In genomic region chr22:19937616-19938473, GRCh38 we compare ENCODE assay signal across 22 cellular contexts. TPM values are rescaled to one million over a fixed set of nuclear protein-coding genes. Genes with fewer than 3 reads are reported as not detected.
DNase-seq lines count a peak whose midpoint lies in the region; ATAC-seq and TF ChIP-seq lines count a peak whose summit lies in the region.
"Had no signal": no experiment of that assay in that cellular context is flagged by ENCODE, and none has a peak within 500 bp of the region (broad histone marks: within the 10 kb centered on the region; RNA-seq: fewer than 3 reads in every experiment).

No MANE protein-coding gene starts in this region.

- intact Hi-C loops in stomach (cut with DNase I; ENCODE audit: low total_unique reads), result no loop called here

- 43 to 65% (median 48%) methylated on average over 16 of the region's 16 CpGs for WGBS in stomach, 5 donors

- no peak for ATAC-seq in RWPE2 (ENCODE audit: low read depth)
- ATAC-seq in activated CD8-positive, alpha-beta memory T cell treated with anti-CD3 and anti-CD28 coated beads, Interleukin-2, amount 10 ng/mL, durations not matched to agents 7 days and 5 days, result no peak
- ATAC-seq: sciatic nerve; stimulated activated naive CD8-positive, alpha-beta T cell treated with anti-CD3 and anti-CD28 coated beads, Interleukin-15, Interleukin-2, amounts not matched to agents 100 U/mL and 50 U/mL, for 24 hours had no signal

- H3K4me3 ChIP-seq in RWPE2 (ENCODE audit: severe bottlenecking) (no peak overlapping the region), fibroblast of villous mesenchyme (ENCODE audit: low read depth, low read length) (no peak overlapping the region), stomach (no peak overlapping the region)
- H3K4me3 ChIP-seq: tibial nerve had no signal

- no peak overlapping the region for H3K4me3 Mint-ChIP-seq in activated CD8-positive, alpha-beta memory T cell treated with anti-CD3 and anti-CD28 coated beads, Interleukin-2, amount 10 ng/mL, durations not matched to agents 7 days and 5 days

- TF ChIP-seq POLR2A in stomach (IDR thresholded peaks at IDR 0.05), result no peak

- no peaks in the 10 kb centered on the region for H3K27me3 ChIP-seq in RWPE2 (ENCODE audit: insufficient read depth, poor library complexity, severe bottlenecking)
- no peaks in the 10 kb centered on the region for H3K27me3 ChIP-seq in stomach
- H3K27me3 ChIP-seq: BE2C, tibial nerve had no signal

- H3K4me1 ChIP-seq in RWPE2 (ENCODE audit: insufficient read depth, poor library complexity, severe bottlenecking) (peaks cover 4% of the 10 kb centered on the region), stomach (peaks cover 47 to 66% (median 60%) of the 10 kb centered on the region in 4 donors)

- H3K27ac ChIP-seq in RWPE2 (ENCODE audit: poor library complexity, severe bottlenecking) (no peak overlapping the region), stomach (peak overlapping the region; percentile 60 to 98 (median 80))
- H3K27ac ChIP-seq: tibial nerve had no signal

- no peak overlapping the region for H3K27ac Mint-ChIP-seq in activated CD8-positive, alpha-beta memory T cell treated with anti-CD3 and anti-CD28 coated beads, Interleukin-2, amount 10 ng/mL, durations not matched to agents 7 days and 5 days

- peaks cover 6% of the 10 kb centered on the region for H3K9me3 Mint-ChIP-seq in activated CD8-positive, alpha-beta memory T cell treated with anti-CD3 and anti-CD28 coated beads, Interleukin-2, amount 10 ng/mL, durations not matched to agents 7 days and 5 days (ENCODE audit: low read depth)

- peaks cover 10% of the 10 kb centered on the region for H3K4me1 Mint-ChIP-seq in activated CD8-positive, alpha-beta memory T cell treated with anti-CD3 and anti-CD28 coated beads, Interleukin-2, amount 10 ng/mL, durations not matched to agents 7 days and 5 days

- H3K27me3 Mint-ChIP-seq in activated CD8-positive, alpha-beta memory T cell treated with anti-CD3 and anti-CD28 coated beads, Interleukin-2, amount 10 ng/mL, durations not matched to agents 7 days and 5 days, result no peaks in the 10 kb centered on the region
- H3K27me3 Mint-ChIP-seq: naive B cell had no signal

- peaks cover 16% of the 10 kb centered on the region for H3K36me3 Mint-ChIP-seq in activated CD8-positive, alpha-beta memory T cell treated with anti-CD3 and anti-CD28 coated beads, Interleukin-2, amount 10 ng/mL, durations not matched to agents 7 days and 5 days

- DNase-seq in NCI-H748 (lab: John Stamatoyannopoulos, UW; ENCODE audit: unreplicated experiment) (peak; percentile 5), NCI-H748 treated with DMSO at 0.1 percent for 48 hours (lab: John Stamatoyannopoulos, UW) (no peak), RWPE2 (ENCODE audit: low spot score) (peak; percentile 22), fibroblast of villous mesenchyme (ENCODE audit: low read depth) (peak; percentile 75), stomach (peak; percentile 81), cerebellar cortex (ENCODE audit: low spot score) (no peak)
- DNase-seq in stimulated activated naive CD4-positive, alpha-beta T cell treated with Interleukin-2 at 50 U/mL for 16 hours (lab: John Stamatoyannopoulos, UW), result no peak
- no peak for DNase-seq in activated CD8-positive, alpha-beta memory T cell treated with anti-CD3 and anti-CD28 coated beads, Interleukin-2, amount 10 ng/mL, durations not matched to agents 7 days and 5 days
- DNase-seq: 8988T; activated CD4-positive, alpha-beta T cell treated with anti-CD3 and anti-CD28 coated beads, Interleukin-2, amount 50 U/mL, for 1 hour; activated naive CD4-positive, alpha-beta T cell; activated T-cell treated with anti-CD3 and anti-CD28 coated beads for 4 hours; BE2C; foreskin fibroblast; HCEC 1CT; mesenchymal stem cell; naive B cell; NCI-H187 treated with DMSO at 0.1 percent for 48 hours; NCI-H226; stimulated activated naive CD8-positive, alpha-beta T cell treated with anti-CD3 and anti-CD28 coated beads, Interleukin-15, Interleukin-2, amounts not matched to agents 100 U/mL and 50 U/mL, for 24 hours had no signal

- no peak for TF ChIP-seq EP300 in stomach (IDR thresholded peaks at IDR 0.05)

- 0 out of 2 replicates have a peak, but pooled peaks cover 4% of the 10 kb centered on the region for H3K36me3 ChIP-seq in RWPE2 (ENCODE audit: low read depth)
- H3K36me3 ChIP-seq in stomach, result peaks cover 0 to 14% (median 0%) of the 10 kb centered on the region in 4 donors
- H3K36me3 ChIP-seq: BE2C had no signal

- CTCF ChIA-PET in activated CD8-positive, alpha-beta memory T cell treated with anti-CD3 and anti-CD28 coated beads, Interleukin-2, amount 10 ng/mL, durations not matched to agents 7 days and 5 days (lab: Charles Lee), result no interaction called here

- no peaks in the 10 kb centered on the region for H3K9me3 ChIP-seq in RWPE2 (ENCODE audit: severe bottlenecking)
- peaks cover 0 to 12% (median 0%) of the 10 kb centered on the region in 4 donors for H3K9me3 ChIP-seq in stomach
- H3K9me3 ChIP-seq: BE2C, tibial nerve had no signal

- TF ChIP-seq CTCF in RWPE2 (IDR thresholded peaks at IDR 0.05; ENCODE audit: poor library complexity, severe bottlenecking), result no peak
- TF ChIP-seq CTCF in fibroblast of villous mesenchyme (IDR thresholded peaks at IDR 0.05; ENCODE audit: insufficient read depth, low read depth, low read length), result no peak
- no peak for TF ChIP-seq CTCF in stomach (IDR thresholded peaks at IDR 0.05)

RNA-seq across cellular contexts. Expression of gene COMT, which starts 3.7 kb away (rescaled TPM):
- total RNA-seq in fibroblast of villous mesenchyme (173 and 236 TPM in 2 replicates), stomach (100 to 1,000 TPM in 2 of 5 donors, 10 to 100 TPM in 3; 25.1 to 137 (median 87.9) TPM)
- 100 to 1,000 TPM; 103 to 174 (median 103) TPM for polyA plus RNA-seq in stomach
- 10 to 100 TPM; 92.6 to 95.3 TPM for total RNA-seq in activated CD8-positive, alpha-beta memory T cell treated with anti-CD3 and anti-CD28 coated beads, Interleukin-2, amount 10 ng/mL, durations not matched to agents 7 days and 5 days

RNA-seq across cellular contexts. Expression of gene TXNRD2, which starts 3.8 kb away (rescaled TPM):
- 34.8 and 39.3 TPM in 2 replicates for total RNA-seq in fibroblast of villous mesenchyme
- total RNA-seq in stomach, result 10 to 100 TPM in 4 of 5 donors, 1 to 10 TPM in 1; 6.4 to 59.4 (median 25.3) TPM
- polyA plus RNA-seq in stomach, result 10 to 100 TPM; 35.1 to 69.5 (median 57.7) TPM
- total RNA-seq in activated CD8-positive, alpha-beta memory T cell treated with anti-CD3 and anti-CD28 coated beads, Interleukin-2, amount 10 ng/mL, durations not matched to agents 7 days and 5 days, result 10 to 100 TPM; 20.5 to 23.1 TPM

Comparison
In these comparisons a context has a peak if more than half of its experiments do, and no peak if none do; other contexts are left out.
1. DNase-seq: peak in NCI-H748 (single experiment), RWPE2 (single experiment), fibroblast of villous mesenchyme (single experiment) and stomach (single experiment); none in NCI-H748 treated with DMSO at 0.1 percent for 48 hours (single experiment), cerebellar cortex (single experiment), stimulated activated naive CD4-positive, alpha-beta T cell treated with Interleukin-2 at 50 U/mL for 16 hours (single experiment) and activated CD8-positive, alpha-beta memory T cell treated with anti-CD3 and anti-CD28 coated beads, Interleukin-2, amount 10 ng/mL, durations not matched to agents 7 days and 5 days (single experiment).